In the genomic region with DNA sequence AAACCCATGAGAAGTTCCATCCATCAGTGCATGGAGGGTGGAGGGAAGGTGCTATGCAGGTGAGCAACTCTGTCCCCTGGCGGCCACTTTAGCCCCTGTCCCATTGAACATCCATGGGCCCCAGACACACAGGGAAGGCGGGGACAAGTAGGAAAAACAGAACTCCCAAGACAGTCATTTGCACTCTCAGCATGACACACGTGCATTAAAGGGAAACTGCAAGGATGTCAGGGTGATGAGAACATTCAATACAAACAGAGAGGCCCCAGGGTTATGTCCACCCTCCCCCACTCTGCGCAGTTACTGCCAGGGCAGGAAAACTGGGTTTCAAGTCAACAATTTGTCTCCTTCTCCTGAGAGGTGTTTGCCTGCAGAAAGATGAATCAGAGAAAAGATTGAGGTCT, we compare ENCODE assay signal across 2 cellular contexts.
A peak's percentile ranks its signal among the peaks of the same experiment; 100 is the strongest.
TF ChIP-seq lines count a peak whose summit lies in the region.

No MANE protein-coding gene starts in this region.

TF ChIP-seq in HCT116, 20 proteins besides CTCF, POLR2A, EP300 and RAD21:
- TF ChIP-seq, protein P1, sequence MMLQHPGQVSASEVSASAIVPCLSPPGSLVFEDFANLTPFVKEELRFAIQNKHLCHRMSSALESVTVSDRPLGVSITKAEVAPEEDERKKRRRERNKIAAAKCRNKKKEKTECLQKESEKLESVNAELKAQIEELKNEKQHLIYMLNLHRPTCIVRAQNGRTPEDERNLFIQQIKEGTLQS (IDR thresholded peaks at IDR 0.05): no peak
- TF ChIP-seq SIN3A (IDR thresholded peaks at IDR 0.05; ENCODE audit: low read depth): no peak
- no peak for TF ChIP-seq FOSL1 (IDR thresholded peaks at IDR 0.05; ENCODE audit: low read depth)
- no peak for TF ChIP-seq EZH2 (IDR thresholded peaks at IDR 0.05)
- no peak for TF ChIP-seq EGR1 (IDR thresholded peaks at IDR 0.05; ENCODE audit: low read depth)
- TF ChIP-seq YY1 (IDR thresholded peaks at IDR 0.05; ENCODE audit: extremely low read depth, insufficient replicate concordance, low read depth, low read length): no peak
- TF ChIP-seq CBX3 (IDR thresholded peaks at IDR 0.05; ENCODE audit: low read depth): no peak
- TF ChIP-seq CEBPB (IDR thresholded peaks at IDR 0.05; ENCODE audit: low read depth): no peak
- no peak for TF ChIP-seq POLR2AphosphoS5 (IDR thresholded peaks at IDR 0.05; ENCODE audit: low read depth, low read length)
- TF ChIP-seq TCF7L2 (IDR thresholded peaks at IDR 0.05; ENCODE audit: borderline replicate concordance, extremely low read depth, insufficient read depth, insufficient read length): no peak
- TF ChIP-seq, protein P2, sequence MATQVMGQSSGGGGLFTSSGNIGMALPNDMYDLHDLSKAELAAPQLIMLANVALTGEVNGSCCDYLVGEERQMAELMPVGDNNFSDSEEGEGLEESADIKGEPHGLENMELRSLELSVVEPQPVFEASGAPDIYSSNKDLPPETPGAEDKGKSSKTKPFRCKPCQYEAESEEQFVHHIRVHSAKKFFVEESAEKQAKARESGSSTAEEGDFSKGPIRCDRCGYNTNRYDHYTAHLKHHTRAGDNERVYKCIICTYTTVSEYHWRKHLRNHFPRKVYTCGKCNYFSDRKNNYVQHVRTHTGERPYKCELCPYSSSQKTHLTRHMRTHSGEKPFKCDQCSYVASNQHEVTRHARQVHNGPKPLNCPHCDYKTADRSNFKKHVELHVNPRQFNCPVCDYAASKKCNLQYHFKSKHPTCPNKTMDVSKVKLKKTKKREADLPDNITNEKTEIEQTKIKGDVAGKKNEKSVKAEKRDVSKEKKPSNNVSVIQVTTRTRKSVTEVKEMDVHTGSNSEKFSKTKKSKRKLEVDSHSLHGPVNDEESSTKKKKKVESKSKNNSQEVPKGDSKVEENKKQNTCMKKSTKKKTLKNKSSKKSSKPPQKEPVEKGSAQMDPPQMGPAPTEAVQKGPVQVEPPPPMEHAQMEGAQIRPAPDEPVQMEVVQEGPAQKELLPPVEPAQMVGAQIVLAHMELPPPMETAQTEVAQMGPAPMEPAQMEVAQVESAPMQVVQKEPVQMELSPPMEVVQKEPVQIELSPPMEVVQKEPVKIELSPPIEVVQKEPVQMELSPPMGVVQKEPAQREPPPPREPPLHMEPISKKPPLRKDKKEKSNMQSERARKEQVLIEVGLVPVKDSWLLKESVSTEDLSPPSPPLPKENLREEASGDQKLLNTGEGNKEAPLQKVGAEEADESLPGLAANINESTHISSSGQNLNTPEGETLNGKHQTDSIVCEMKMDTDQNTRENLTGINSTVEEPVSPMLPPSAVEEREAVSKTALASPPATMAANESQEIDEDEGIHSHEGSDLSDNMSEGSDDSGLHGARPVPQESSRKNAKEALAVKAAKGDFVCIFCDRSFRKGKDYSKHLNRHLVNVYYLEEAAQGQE (IDR thresholded peaks at IDR 0.05; ENCODE audit: low read depth): no peak
- TF ChIP-seq SP1 (IDR thresholded peaks at IDR 0.05; ENCODE audit: low read depth): no peak
- no peak for TF ChIP-seq ZFX (IDR thresholded peaks at IDR 0.05)
- TF ChIP-seq SRF (IDR thresholded peaks at IDR 0.05; ENCODE audit: low read depth): no peak
- no peak for TF ChIP-seq ELF1 (IDR thresholded peaks at IDR 0.05; ENCODE audit: borderline replicate concordance, low read depth)
- TF ChIP-seq JUND (IDR thresholded peaks at IDR 0.05): no peak

TF ChIP-seq in HepG2, 621 proteins besides CTCF, POLR2A, EP300 and RAD21 (continues in another document):
- TF ChIP-seq GATAD2A (CRISPR knock-in tag; IDR thresholded peaks at IDR 0.05) (peak; percentile 28; the same call in 1 of the 2 replicates), ZNF850 (CRISPR knock-in tag; conservative IDR thresholded peaks at IDR 0.05) (no peak), CBX2 (IDR thresholded peaks at IDR 0.05; ENCODE audit: low read depth, low read length) (no peak), CBX2 (CRISPR knock-in tag; IDR thresholded peaks at IDR 0.05; ENCODE audit: low read depth) (no peak), ZFX (CRISPR knock-in tag; IDR thresholded peaks at IDR 0.05; ENCODE audit: low read depth) (0 out of 2 replicates have a peak, but pooled peaks have one; percentile 34), FOSL2 (CRISPR knock-in tag; IDR thresholded peaks at IDR 0.05) (peak; percentile 37; the same call in 1 of the 2 replicates), SSRP1 (CRISPR knock-in tag; IDR thresholded peaks at IDR 0.05) (0 out of 2 replicates have a peak, but pooled peaks have one; percentile 49), GTF2F1 (IDR thresholded peaks at IDR 0.05; ENCODE audit: low read length) (no peak), HOXA7 (CRISPR knock-in tag; IDR thresholded peaks at IDR 0.05) (no peak), ZNF251 (CRISPR knock-in tag; IDR thresholded peaks at IDR 0.05) (no peak), KDM2A (CRISPR knock-in tag; IDR thresholded peaks at IDR 0.05; ENCODE audit: borderline replicate concordance, low read depth) (peak; percentile 58; the same call in 1 of the 2 replicates), HCFC1 (IDR thresholded peaks at IDR 0.05; ENCODE audit: low read depth, low read length) (no peak), MAFG (CRISPR knock-in tag; IDR thresholded peaks at IDR 0.05) (no peak), HOXD1 (CRISPR knock-in tag; IDR thresholded peaks at IDR 0.05) (no peak), ZNF720 (CRISPR knock-in tag; IDR thresholded peaks at IDR 0.05) (no peak), BCL6 (CRISPR knock-in tag; IDR thresholded peaks at IDR 0.05) (0 out of 2 replicates have a peak, but pooled peaks have one; percentile 23), ZNF24 (IDR thresholded peaks at IDR 0.05) (no peak), MYC (CRISPR knock-in tag; IDR thresholded peaks at IDR 0.05; ENCODE audit: borderline replicate concordance) (no peak), SAFB2 (CRISPR knock-in tag; IDR thresholded peaks at IDR 0.05; ENCODE audit: borderline replicate concordance, low read depth) (no peak), U2AF1 (optimal IDR thresholded peaks at IDR 0.05; ENCODE audit: low read depth, low read length) (no peak), ZNF747 (CRISPR knock-in tag; IDR thresholded peaks at IDR 0.05; ENCODE audit: borderline replicate concordance) (no peak), HDAC2 (CRISPR knock-in tag; IDR thresholded peaks at IDR 0.05) (0 out of 2 replicates have a peak, but pooled peaks have one; percentile 36), ZNF672 (CRISPR knock-in tag; IDR thresholded peaks at IDR 0.05) (no peak), ZNF883 (CRISPR knock-in tag; IDR thresholded peaks at IDR 0.05; ENCODE audit: not compliant biosample characterization) (no peak), DNMT3B (CRISPR knock-in tag; conservative IDR thresholded peaks at IDR 0.05) (no peak), TEAD3 (CRISPR knock-in tag; optimal IDR thresholded peaks at IDR 0.05; ENCODE audit: borderline replicate concordance) (peak; percentile 26), NFATC3 (CRISPR knock-in tag; IDR thresholded peaks at IDR 0.05) (no peak), ZKSCAN1 (IDR thresholded peaks at IDR 0.05; ENCODE audit: low read length) (no peak), CC2D1A (CRISPR knock-in tag; IDR thresholded peaks at IDR 0.05) (no peak)
- TF ChIP-seq, protein P3, sequence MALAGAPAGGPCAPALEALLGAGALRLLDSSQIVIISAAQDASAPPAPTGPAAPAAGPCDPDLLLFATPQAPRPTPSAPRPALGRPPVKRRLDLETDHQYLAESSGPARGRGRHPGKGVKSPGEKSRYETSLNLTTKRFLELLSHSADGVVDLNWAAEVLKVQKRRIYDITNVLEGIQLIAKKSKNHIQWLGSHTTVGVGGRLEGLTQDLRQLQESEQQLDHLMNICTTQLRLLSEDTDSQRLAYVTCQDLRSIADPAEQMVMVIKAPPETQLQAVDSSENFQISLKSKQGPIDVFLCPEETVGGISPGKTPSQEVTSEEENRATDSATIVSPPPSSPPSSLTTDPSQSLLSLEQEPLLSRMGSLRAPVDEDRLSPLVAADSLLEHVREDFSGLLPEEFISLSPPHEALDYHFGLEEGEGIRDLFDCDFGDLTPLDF (CRISPR knock-in tag; IDR thresholded peaks at IDR 0.05): no peak
- TF ChIP-seq, protein P4, sequence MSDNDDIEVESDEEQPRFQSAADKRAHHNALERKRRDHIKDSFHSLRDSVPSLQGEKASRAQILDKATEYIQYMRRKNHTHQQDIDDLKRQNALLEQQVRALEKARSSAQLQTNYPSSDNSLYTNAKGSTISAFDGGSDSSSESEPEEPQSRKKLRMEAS (IDR thresholded peaks at IDR 0.05): no peak
- TF ChIP-seq, protein P5, sequence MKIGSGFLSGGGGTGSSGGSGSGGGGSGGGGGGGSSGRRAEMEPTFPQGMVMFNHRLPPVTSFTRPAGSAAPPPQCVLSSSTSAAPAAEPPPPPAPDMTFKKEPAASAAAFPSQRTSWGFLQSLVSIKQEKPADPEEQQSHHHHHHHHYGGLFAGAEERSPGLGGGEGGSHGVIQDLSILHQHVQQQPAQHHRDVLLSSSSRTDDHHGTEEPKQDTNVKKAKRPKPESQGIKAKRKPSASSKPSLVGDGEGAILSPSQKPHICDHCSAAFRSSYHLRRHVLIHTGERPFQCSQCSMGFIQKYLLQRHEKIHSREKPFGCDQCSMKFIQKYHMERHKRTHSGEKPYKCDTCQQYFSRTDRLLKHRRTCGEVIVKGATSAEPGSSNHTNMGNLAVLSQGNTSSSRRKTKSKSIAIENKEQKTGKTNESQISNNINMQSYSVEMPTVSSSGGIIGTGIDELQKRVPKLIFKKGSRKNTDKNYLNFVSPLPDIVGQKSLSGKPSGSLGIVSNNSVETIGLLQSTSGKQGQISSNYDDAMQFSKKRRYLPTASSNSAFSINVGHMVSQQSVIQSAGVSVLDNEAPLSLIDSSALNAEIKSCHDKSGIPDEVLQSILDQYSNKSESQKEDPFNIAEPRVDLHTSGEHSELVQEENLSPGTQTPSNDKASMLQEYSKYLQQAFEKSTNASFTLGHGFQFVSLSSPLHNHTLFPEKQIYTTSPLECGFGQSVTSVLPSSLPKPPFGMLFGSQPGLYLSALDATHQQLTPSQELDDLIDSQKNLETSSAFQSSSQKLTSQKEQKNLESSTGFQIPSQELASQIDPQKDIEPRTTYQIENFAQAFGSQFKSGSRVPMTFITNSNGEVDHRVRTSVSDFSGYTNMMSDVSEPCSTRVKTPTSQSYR (CRISPR knock-in tag; IDR thresholded peaks at IDR 0.05; ENCODE audit: borderline replicate concordance): 0 out of 2 replicates have a peak, but pooled peaks have one; percentile 31
- TF ChIP-seq, protein P6, sequence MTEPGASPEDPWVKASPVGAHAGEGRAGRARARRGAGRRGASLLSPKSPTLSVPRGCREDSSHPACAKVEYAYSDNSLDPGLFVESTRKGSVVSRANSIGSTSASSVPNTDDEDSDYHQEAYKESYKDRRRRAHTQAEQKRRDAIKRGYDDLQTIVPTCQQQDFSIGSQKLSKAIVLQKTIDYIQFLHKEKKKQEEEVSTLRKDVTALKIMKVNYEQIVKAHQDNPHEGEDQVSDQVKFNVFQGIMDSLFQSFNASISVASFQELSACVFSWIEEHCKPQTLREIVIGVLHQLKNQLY (CRISPR knock-in tag; IDR thresholded peaks at IDR 0.05): no peak
- TF ChIP-seq, protein P7, sequence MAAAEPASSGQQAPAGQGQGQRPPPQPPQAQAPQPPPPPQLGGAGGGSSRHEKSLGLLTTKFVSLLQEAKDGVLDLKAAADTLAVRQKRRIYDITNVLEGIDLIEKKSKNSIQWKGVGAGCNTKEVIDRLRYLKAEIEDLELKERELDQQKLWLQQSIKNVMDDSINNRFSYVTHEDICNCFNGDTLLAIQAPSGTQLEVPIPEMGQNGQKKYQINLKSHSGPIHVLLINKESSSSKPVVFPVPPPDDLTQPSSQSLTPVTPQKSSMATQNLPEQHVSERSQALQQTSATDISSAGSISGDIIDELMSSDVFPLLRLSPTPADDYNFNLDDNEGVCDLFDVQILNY (CRISPR knock-in tag; conservative IDR thresholded peaks at IDR 0.05): no peak
- TF ChIP-seq, protein P8, sequence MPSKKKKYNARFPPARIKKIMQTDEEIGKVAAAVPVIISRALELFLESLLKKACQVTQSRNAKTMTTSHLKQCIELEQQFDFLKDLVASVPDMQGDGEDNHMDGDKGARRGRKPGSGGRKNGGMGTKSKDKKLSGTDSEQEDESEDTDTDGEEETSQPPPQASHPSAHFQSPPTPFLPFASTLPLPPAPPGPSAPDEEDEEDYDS (CRISPR knock-in tag; IDR thresholded peaks at IDR 0.05): no peak
- TF ChIP-seq, protein P9, sequence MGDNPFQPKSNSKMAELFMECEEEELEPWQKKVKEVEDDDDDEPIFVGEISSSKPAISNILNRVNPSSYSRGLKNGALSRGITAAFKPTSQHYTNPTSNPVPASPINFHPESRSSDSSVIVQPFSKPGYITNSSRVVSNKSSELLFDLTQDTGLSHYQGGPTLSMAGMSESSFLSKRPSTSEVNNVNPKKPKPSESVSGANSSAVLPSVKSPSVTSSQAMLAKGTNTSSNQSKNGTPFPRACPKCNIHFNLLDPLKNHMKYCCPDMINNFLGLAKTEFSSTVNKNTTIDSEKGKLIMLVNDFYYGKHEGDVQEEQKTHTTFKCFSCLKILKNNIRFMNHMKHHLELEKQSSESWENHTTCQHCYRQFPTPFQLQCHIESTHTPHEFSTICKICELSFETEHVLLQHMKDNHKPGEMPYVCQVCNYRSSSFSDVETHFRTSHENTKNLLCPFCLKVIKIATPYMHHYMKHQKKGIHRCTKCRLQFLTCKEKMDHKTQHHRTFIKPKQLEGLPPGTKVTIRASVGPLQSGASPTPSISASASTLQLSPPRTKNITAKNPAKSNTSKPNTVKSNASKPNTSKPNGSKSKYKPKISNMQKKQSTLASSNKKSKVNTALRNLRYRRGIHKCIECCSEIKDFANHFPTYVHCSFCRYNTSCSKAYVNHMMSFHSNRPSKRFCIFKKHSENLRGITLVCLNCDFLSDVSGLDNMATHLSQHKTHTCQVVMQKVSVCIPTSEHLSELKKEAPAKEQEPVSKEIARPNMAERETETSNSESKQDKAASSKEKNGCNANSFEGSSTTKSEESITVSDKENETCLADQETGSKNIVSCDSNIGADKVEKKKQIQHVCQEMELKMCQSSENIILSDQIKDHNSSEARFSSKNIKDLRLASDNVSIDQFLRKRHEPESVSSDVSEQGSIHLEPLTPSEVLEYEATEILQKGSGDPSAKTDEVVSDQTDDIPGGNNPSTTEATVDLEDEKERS (CRISPR knock-in tag; IDR thresholded peaks at IDR 0.05): no peak
- TF ChIP-seq, protein P10, sequence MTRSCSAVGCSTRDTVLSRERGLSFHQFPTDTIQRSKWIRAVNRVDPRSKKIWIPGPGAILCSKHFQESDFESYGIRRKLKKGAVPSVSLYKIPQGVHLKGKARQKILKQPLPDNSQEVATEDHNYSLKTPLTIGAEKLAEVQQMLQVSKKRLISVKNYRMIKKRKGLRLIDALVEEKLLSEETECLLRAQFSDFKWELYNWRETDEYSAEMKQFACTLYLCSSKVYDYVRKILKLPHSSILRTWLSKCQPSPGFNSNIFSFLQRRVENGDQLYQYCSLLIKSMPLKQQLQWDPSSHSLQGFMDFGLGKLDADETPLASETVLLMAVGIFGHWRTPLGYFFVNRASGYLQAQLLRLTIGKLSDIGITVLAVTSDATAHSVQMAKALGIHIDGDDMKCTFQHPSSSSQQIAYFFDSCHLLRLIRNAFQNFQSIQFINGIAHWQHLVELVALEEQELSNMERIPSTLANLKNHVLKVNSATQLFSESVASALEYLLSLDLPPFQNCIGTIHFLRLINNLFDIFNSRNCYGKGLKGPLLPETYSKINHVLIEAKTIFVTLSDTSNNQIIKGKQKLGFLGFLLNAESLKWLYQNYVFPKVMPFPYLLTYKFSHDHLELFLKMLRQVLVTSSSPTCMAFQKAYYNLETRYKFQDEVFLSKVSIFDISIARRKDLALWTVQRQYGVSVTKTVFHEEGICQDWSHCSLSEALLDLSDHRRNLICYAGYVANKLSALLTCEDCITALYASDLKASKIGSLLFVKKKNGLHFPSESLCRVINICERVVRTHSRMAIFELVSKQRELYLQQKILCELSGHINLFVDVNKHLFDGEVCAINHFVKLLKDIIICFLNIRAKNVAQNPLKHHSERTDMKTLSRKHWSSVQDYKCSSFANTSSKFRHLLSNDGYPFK (CRISPR knock-in tag; IDR thresholded peaks at IDR 0.05; ENCODE audit: borderline replicate concordance): no peak
